In the genomic region with DNA sequence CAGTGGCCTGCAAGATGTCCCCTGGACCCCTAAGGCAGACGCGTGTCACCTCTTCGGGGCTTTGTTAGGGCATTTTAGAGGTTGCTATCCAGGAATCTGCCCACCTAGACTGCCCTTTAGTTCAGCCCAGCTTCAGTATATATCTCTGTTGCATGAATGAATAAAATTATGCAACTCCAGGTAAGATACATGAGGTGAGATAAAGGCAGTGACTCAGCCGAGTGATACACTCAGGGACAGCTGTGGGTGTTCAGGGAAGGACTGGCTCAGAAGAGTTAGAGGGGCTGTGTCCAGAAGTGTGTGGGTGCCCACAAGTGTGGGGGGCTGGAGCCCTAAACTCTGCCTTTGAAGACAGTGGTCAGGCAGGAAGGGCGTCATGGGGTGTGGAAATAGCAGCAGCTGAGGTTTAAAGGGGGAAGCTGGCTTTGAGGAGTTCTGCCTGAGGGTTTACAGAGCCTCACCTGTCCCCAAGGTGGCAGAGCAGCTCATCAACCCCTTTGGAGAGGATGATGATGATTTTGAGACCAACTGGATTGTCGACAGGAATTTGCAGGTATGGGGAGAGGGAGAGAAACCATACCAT, we compare ENCODE assay signal across 13 cellular contexts. TPM values are rescaled to one million over a fixed set of nuclear protein-coding genes. Genes with fewer than 3 reads are reported as not detected.
A peak's percentile ranks its signal among the peaks of the same experiment; 100 is the strongest.
DNase-seq lines count a peak whose midpoint lies in the region; ATAC-seq and TF ChIP-seq lines count a peak whose summit lies in the region.
"Had no signal": no experiment of that assay in that cellular context is flagged by ENCODE, and none has a peak within 500 bp of the region (broad histone marks: within the 10 kb centered on the region; RNA-seq: fewer than 3 reads in every experiment).

No MANE protein-coding gene starts in this region.

- CTCF ChIA-PET in GM10248 (lab: Yijun Ruan, JAX): interaction anchor here (1.1 to 5.1 kb wide), 2 partner anchors 9 to 12 kb away, joined by 3 to 39 read pairs; partner anchors contain the start of gene BEST1

- H3K4me1 Mint-ChIP-seq in activated T-cell treated with anti-CD3 and anti-CD28 coated beads, Interleukin-2, amount 50 U/mL, for 72 hours (ENCODE audit: low read depth): peaks cover 32% of the 10 kb centered on the region

- H3K36me3 ChIP-seq in left ventricle myocardium inferior: peaks cover 13% of the 10 kb centered on the region

- peaks cover 2 to 6% of the 10 kb centered on the region in 2 donors for H3K36me3 Mint-ChIP-seq in activated T-cell treated with anti-CD3 and anti-CD28 coated beads, Interleukin-2, amount 50 U/mL, for 72 hours (ENCODE audit: insufficient read depth in 2 of 2)

- no peak overlapping the region for H3K4me3 Mint-ChIP-seq in activated T-cell treated with anti-CD3 and anti-CD28 coated beads, Interleukin-2, amount 50 U/mL, for 72 hours
- H3K4me3 Mint-ChIP-seq: stimulated activated effector memory CD8-positive, alpha-beta T cell treated with anti-CD3 and anti-CD28 coated beads, Interleukin-12 subunit alpha, Interleukin-12 subunit beta, amount 100 ng/mL, for 72 hours had no signal

- POLR2A ChIA-PET in GM10248 (lab: Yijun Ruan, JAX): no interaction called here

- H3K9me3 ChIP-seq in left ventricle myocardium inferior (replicated peaks): no peaks in the 10 kb centered on the region
- H3K9me3 ChIP-seq: gastroesophageal sphincter, HAP-1, SK-N-SH had no signal

- H3K27me3 Mint-ChIP-seq in activated T-cell treated with anti-CD3 and anti-CD28 coated beads, Interleukin-2, amount 50 U/mL, for 72 hours (ENCODE audit: low read depth): no peaks in the 10 kb centered on the region

- no peak overlapping the region for H3K27ac ChIP-seq in left ventricle myocardium inferior (replicated peaks)

- H3K27me3 ChIP-seq in left ventricle myocardium inferior (ENCODE audit: low read depth): peaks cover 6% of the 10 kb centered on the region

- no peaks in the 10 kb centered on the region for H3K9me3 Mint-ChIP-seq in activated T-cell treated with anti-CD3 and anti-CD28 coated beads, Interleukin-2, amount 50 U/mL, for 72 hours
- H3K9me3 Mint-ChIP-seq: stimulated activated effector memory CD8-positive, alpha-beta T cell treated with anti-CD3 and anti-CD28 coated beads, Interleukin-12 subunit alpha, Interleukin-12 subunit beta, amount 100 ng/mL, for 72 hours had no signal

- H3K4me3 ChIP-seq in left ventricle myocardium inferior: no peak overlapping the region
- H3K4me3 ChIP-seq: gastroesophageal sphincter, HAP-1 had no signal

- H3K4me1 ChIP-seq in left ventricle myocardium inferior: peaks cover 54% of the 10 kb centered on the region
- H3K4me1 ChIP-seq: HAP-1 had no signal

- peak overlapping the region; percentile 4 for H3K27ac Mint-ChIP-seq in activated T-cell treated with anti-CD3 and anti-CD28 coated beads, Interleukin-2, amount 50 U/mL, for 72 hours
- H3K27ac Mint-ChIP-seq: stimulated activated effector memory CD8-positive, alpha-beta T cell treated with anti-CD3 and anti-CD28 coated beads, Interleukin-12 subunit alpha, Interleukin-12 subunit beta, amount 100 ng/mL, for 72 hours had no signal

- ATAC-seq in activated T-cell treated with anti-CD3 and anti-CD28 coated beads, Interleukin-2, amount 50 U/mL, for 72 hours (replicated peaks in 1 of 2): peak; percentile 15 to 34
- ATAC-seq in left lobe of liver: no peak
- ATAC-seq: gastroesophageal sphincter; stimulated activated effector memory CD8-positive, alpha-beta T cell treated with anti-CD3 and anti-CD28 coated beads, Interleukin-12 subunit alpha, Interleukin-12 subunit beta, amount 100 ng/mL, for 72 hours had no signal

- TF ChIP-seq CTCF in GM10248 (IDR thresholded peaks at IDR 0.05; ENCODE audit: control extremely low read depth, extremely low read depth, low read depth, missing control alignments) (no peak), left ventricle myocardium inferior (IDR thresholded peaks at IDR 0.05; ENCODE audit: borderline replicate concordance) (no peak)

- intact Hi-C loops in left ventricle myocardium inferior (cut with micrococcal nuclease): no loop called here

- DNase-seq in 8988T: peak; percentile 18
- DNase-seq in GM10248 (ENCODE audit: extremely low spot score): peak; percentile 5
- DNase-seq in activated T-cell treated with anti-CD3 and anti-CD28 coated beads, Interleukin-2, amount 50 U/mL, for 72 hours: no peak
- peak; percentile 42 for DNase-seq in left lobe of liver (ENCODE audit: low spot score)
- DNase-seq in dermis blood vessel endothelial cell: no peak
- DNase-seq in GF-D8 (lab: John Stamatoyannopoulos, UW): no peak
- no peak for DNase-seq in left ventricle myocardium inferior
- DNase-seq in NCI-H1930 (lab: John Stamatoyannopoulos, UW): no peak
- DNase-seq: EL, SK-N-SH had no signal

RNA-seq across cellular contexts. Expression of gene FTH1, which starts 8.3 kb away (rescaled TPM):
- 1,000 to 10,000 TPM; 1,135 to 1,244 TPM for total RNA-seq in activated T-cell treated with anti-CD3 and anti-CD28 coated beads, Interleukin-2, amount 50 U/mL, for 72 hours
- total RNA-seq in left lobe of liver (938 TPM), dermis blood vessel endothelial cell (742 and 1,944 TPM in 2 replicates), left ventricle myocardium inferior (2,346 TPM)

RNA-seq across cellular contexts. Expression of gene BEST1, which starts 9.0 kb away (rescaled TPM):
- total RNA-seq in activated T-cell treated with anti-CD3 and anti-CD28 coated beads, Interleukin-2, amount 50 U/mL, for 72 hours: 1 to 10 TPM; 1.9 to 4.1 TPM
- total RNA-seq in left lobe of liver (0.63 TPM), dermis blood vessel endothelial cell (0.05 TPM in 1 of 2 replicates, not detected in the other), left ventricle myocardium inferior (0.58 TPM)

RNA-seq across cellular contexts. Expression of gene RAB3IL1, which starts 41.8 kb away (rescaled TPM):
- total RNA-seq in activated T-cell treated with anti-CD3 and anti-CD28 coated beads, Interleukin-2, amount 50 U/mL, for 72 hours: under 1 TPM; 0.34 to 0.49 TPM
- total RNA-seq in left lobe of liver (4.0 TPM), dermis blood vessel endothelial cell (9.0 and 9.9 TPM in 2 replicates), left ventricle myocardium inferior (9.5 TPM)

Comparison
In these comparisons a context has a peak if more than half of its experiments do, and no peak if none do; other contexts are left out.
1. DNase-seq: peak in 8988T (single experiment), GM10248 (single experiment) and left lobe of liver (single experiment); none in activated T-cell treated with anti-CD3 and anti-CD28 coated beads, Interleukin-2, amount 50 U/mL, for 72 hours (0 of 2), dermis blood vessel endothelial cell (single experiment), GF-D8 (single experiment), left ventricle myocardium inferior (single experiment) and NCI-H1930 (0 of 2).